In genomic region chr18:79781331-79781941, GRCh38 we compare ENCODE assay signal across 19 cellular contexts. TPM values are rescaled to one million over a fixed set of nuclear protein-coding genes. Genes with fewer than 3 reads are reported as not detected.
"Had no signal": no experiment of that assay in that cellular context is flagged by ENCODE, and none has a peak within 500 bp of the region (broad histone marks: within the 10 kb centered on the region; RNA-seq: fewer than 3 reads in every experiment).

No MANE protein-coding gene starts in this region.

- H3K79me2 ChIP-seq: parathyroid adenoma had no signal

- DNase-seq: activated CD4-positive, alpha-beta T cell treated with anti-CD3 and anti-CD28 coated beads, Interleukin-2, amount 10 ng/mL, durations not matched to agents 7 days and 5 days; activated naive CD4-positive, alpha-beta T cell treated with anti-CD3 and anti-CD28 coated beads for 36 hours; central memory CD4-positive, alpha-beta T cell; colonic mucosa; heart right ventricle; mesendoderm; natural killer cell; stimulated activated CD4-positive, alpha-beta T cell treated with anti-CD3 and anti-CD28 coated beads, Interleukin-12 subunit alpha, Interleukin-12 subunit beta, amount 100 ng/mL, for 4 hours; stimulated activated CD4-positive, alpha-beta T cell treated with anti-CD3 and anti-CD28 coated beads, Interleukin-1b, Interleukin-23, amount 100 ng/mL, for 48 hours; stimulated activated CD8-positive, alpha-beta memory T cell treated with anti-CD3 and anti-CD28 coated beads, Interleukin-4, amount 100 ng/mL, for 48 hours; stimulated activated naive CD4-positive, alpha-beta T cell treated with Interleukin-2 at 50 U/mL for 16 hours; substantia nigra; T1000 had no signal

- H3K4me1 ChIP-seq: colonic mucosa, gastroesophageal sphincter, parathyroid adenoma, tibial nerve had no signal

- H2AFZ ChIP-seq: parathyroid adenoma had no signal

- H3K4me3 ChIP-seq: colonic mucosa, gastroesophageal sphincter, heart right ventricle, tibial nerve had no signal

- H3K9me3 ChIP-seq: colonic mucosa, gastroesophageal sphincter, heart right ventricle, neutrophil, tibial nerve had no signal

- ATAC-seq: activated T-helper 17 cell treated with anti-CD3 and anti-CD28 coated beads, Interleukin-2, amount 50 U/mL, for 72 hours; gastroesophageal sphincter; heart right ventricle; natural killer cell had no signal

- H3K36me3 ChIP-seq: colonic mucosa, gastroesophageal sphincter, heart right ventricle, neutrophil, tibial nerve had no signal

- H3K27ac ChIP-seq: colonic mucosa, gastroesophageal sphincter, heart right ventricle, neutrophil, parathyroid adenoma, tibial nerve had no signal

- H3K9ac ChIP-seq: parathyroid adenoma had no signal

- H3K27me3 ChIP-seq: colonic mucosa had no signal

RNA-seq across cellular contexts. Expression of gene KCNG2, which starts 16.3 kb away (rescaled TPM):
- total RNA-seq: activated CD4-positive, alpha-beta T cell treated with anti-CD3 and anti-CD28 coated beads, Interleukin-2, amount 10 ng/mL, durations not matched to agents 7 days and 5 days; activated naive CD4-positive, alpha-beta T cell treated with anti-CD3 and anti-CD28 coated beads for 36 hours; activated T-helper 17 cell treated with anti-CD3 and anti-CD28 coated beads, Interleukin-2, amount 50 U/mL, for 72 hours; natural killer cell; T-helper 1 cell treated with Interleukin-12 subunit alpha and Interleukin-12 subunit beta and Interleukin-4 antibody, amounts not matched to agents 30 ng/mL and 1 ng/mL, for 36 hours had no signal
